19 cellular contexts compared by ENCODE assay signal in genomic region chr19:47099576-47100050, GRCh38. TPM values are rescaled to one million over a fixed set of nuclear protein-coding genes. Genes with fewer than 3 reads are reported as not detected.
DNase-seq lines count a peak whose midpoint lies in the region; ATAC-seq and TF ChIP-seq lines count a peak whose summit lies in the region.
"Had no signal": no experiment of that assay in that cellular context is flagged by ENCODE, and none has a peak within 500 bp of the region (broad histone marks: within the 10 kb centered on the region; RNA-seq: fewer than 3 reads in every experiment).

No MANE protein-coding gene starts in this region.

- H3K79me2 ChIP-seq in H9 (ENCODE audit: insufficient read depth, low read length) = peaks cover 16% of the 10 kb centered on the region; the same call in 1 of the 2 replicates

- peaks cover 5 to 17% (median 13%) of the 10 kb centered on the region in 3 experiments; a peak in 6 of 7 replicates for H3K36me3 Mint-ChIP-seq in H9 (ENCODE audit: insufficient read depth in 1 of 3, low read depth in 3 of 3)
- H3K36me3 Mint-ChIP-seq in central memory CD8-positive, alpha-beta T cell (ENCODE audit: insufficient read depth) = peaks cover 6% of the 10 kb centered on the region
- H3K36me3 Mint-ChIP-seq in nephron progenitor cell (ENCODE audit: low read depth) = peaks cover 12% of the 10 kb centered on the region
- H3K36me3 Mint-ChIP-seq in glutamatergic neuron (ENCODE audit: unreplicated experiment) = no peaks in the 10 kb centered on the region

- no peak for DNase-seq in AG04450 (ENCODE audit: low read depth, low spot score)
- no peak for DNase-seq in H9
- DNase-seq in central memory CD8-positive, alpha-beta T cell (ENCODE audit: low spot score in 2 of 2) = no peak
- DNase-seq in nephron progenitor cell = no peak
- no peak for DNase-seq in activated naive CD4-positive, alpha-beta T cell treated with Interleukin-2 at 50 U/mL for 16 hours
- DNase-seq in left lobe of liver (ENCODE audit: low spot score) = no peak
- DNase-seq in glutamatergic neuron = no peak
- DNase-seq: activated CD4-positive, alpha-beta T cell treated with anti-CD3 and anti-CD28 coated beads, Interleukin-2, amount 50 U/mL, for 48 hours; activated naive CD4-positive, alpha-beta T cell treated with anti-CD3 and anti-CD28 coated beads, Interleukin-2, amount 50 U/mL, for 16 hours; mesenchymal stem cell; NCI-H1930; retina; stimulated activated CD4-positive, alpha-beta T cell treated with anti-CD3 and anti-CD28 coated beads, Interleukin-15, amount 100 ng/mL, for 24 hours; SW 1271; tibial artery; WERI-Rb-1 had no signal

- no peak overlapping the region for H2AFZ ChIP-seq in H9 (ENCODE audit: low read length)

- H2BK5ac ChIP-seq in H9 (ENCODE audit: insufficient read length, low read length) = no peak overlapping the region

- peaks cover 13% of the 10 kb centered on the region for H3K79me1 ChIP-seq in H9 (ENCODE audit: insufficient read depth, low read depth, low read length, poor library complexity, severe bottlenecking)

- no peak overlapping the region for H3K14ac ChIP-seq in H9 (ENCODE audit: insufficient read depth, low read length)

- no peak for TF ChIP-seq CTCF in AG04450 (IDR thresholded peaks at IDR 0.05; ENCODE audit: low read depth, low read length)
- no peak for TF ChIP-seq CTCF in H9 (conservative IDR thresholded peaks at IDR 0.05)
- no peak for TF ChIP-seq CTCF in nephron progenitor cell (IDR thresholded peaks at IDR 0.05)
- no peak for TF ChIP-seq CTCF in glutamatergic neuron (IDR thresholded peaks at IDR 0.05; ENCODE audit: partially characterized antibody, unreplicated experiment)

- H3K27ac Mint-ChIP-seq in H9 = peak overlapping the region in 2 of 3 experiments; percentile 83 to 91; a peak in 4 of 7 replicates
- peak overlapping the region; percentile 69 for H3K27ac Mint-ChIP-seq in central memory CD8-positive, alpha-beta T cell (ENCODE audit: low read depth)
- peak overlapping the region; percentile 83 for H3K27ac Mint-ChIP-seq in nephron progenitor cell
- H3K27ac Mint-ChIP-seq in glutamatergic neuron (ENCODE audit: unreplicated experiment) = no peak overlapping the region

- H4K8ac ChIP-seq in H9 (replicated peaks; ENCODE audit: insufficient read length, low read depth, low read length) = no peak overlapping the region

- H3K9me3 Mint-ChIP-seq in H9 (no peaks in the 10 kb centered on the region), nephron progenitor cell (no peaks in the 10 kb centered on the region), glutamatergic neuron (ENCODE audit: unreplicated experiment) (peaks cover 4% of the 10 kb centered on the region)
- H3K9me3 Mint-ChIP-seq in central memory CD8-positive, alpha-beta T cell = no peaks in the 10 kb centered on the region

- H3K4me3 Mint-ChIP-seq in H9 (no peak overlapping the region), nephron progenitor cell (no peak overlapping the region), glutamatergic neuron (ENCODE audit: unreplicated experiment) (no peak overlapping the region)
- H3K4me3 Mint-ChIP-seq in central memory CD8-positive, alpha-beta T cell = no peak overlapping the region

- H4K91ac ChIP-seq in H9 (ENCODE audit: insufficient read length, low read depth, low read length) = no peak overlapping the region

- no CpG with 5 or more reads among the region's 6 CpGs for WGBS in H9 (ENCODE audit: extremely low coverage, insufficient read length, low lambda C conversion rate)

- H3K23ac ChIP-seq in H9 (ENCODE audit: insufficient read length, low read depth, low read length) = no peak overlapping the region

- ATAC-seq in central memory CD8-positive, alpha-beta T cell (replicated peaks; ENCODE audit: extremely low read depth, poor library complexity, severe bottlenecking) = no peak
- no peak for ATAC-seq in GM19452 (IDR thresholded peaks at IDR 0.05; ENCODE audit: unreplicated experiment)
- ATAC-seq in left lobe of liver = no peak

- H2BK15ac ChIP-seq in H9 (ENCODE audit: low read depth, low read length) = no peak overlapping the region

- no peak overlapping the region for H2AK5ac ChIP-seq in H9 (ENCODE audit: insufficient read length, low read length)

- H4K20me1 ChIP-seq in H9 (ENCODE audit: control insufficient read depth, insufficient read depth, insufficient read length) = no peaks in the 10 kb centered on the region

- no peak overlapping the region for H3T11ph ChIP-seq in H9 (ENCODE audit: low read length)

- H3K56ac ChIP-seq in H9 (ENCODE audit: insufficient read length, low read depth, low read length) = no peak overlapping the region

- H3K27me3 Mint-ChIP-seq in H9 (ENCODE audit: low read depth) = no peaks in the 10 kb centered on the region
- H3K27me3 Mint-ChIP-seq in central memory CD8-positive, alpha-beta T cell = no peaks in the 10 kb centered on the region
- no peaks in the 10 kb centered on the region for H3K27me3 Mint-ChIP-seq in nephron progenitor cell (ENCODE audit: low read depth, poor library complexity)
- H3K27me3 Mint-ChIP-seq in glutamatergic neuron (ENCODE audit: unreplicated experiment) = no peaks in the 10 kb centered on the region

- H3K18ac ChIP-seq in H9 (ENCODE audit: insufficient read length, low read depth, low read length) = no peak overlapping the region

- POLR2A ChIA-PET in AG04450 (lab: Yijun Ruan, JAX) = no interaction called here

- H3K4ac ChIP-seq in H9 (ENCODE audit: low read depth, low read length) = no peak overlapping the region; the same call in 1 of the 2 replicates

- H3K9ac ChIP-seq in H9 (ENCODE audit: extremely low read depth, insufficient read length, low read length) = no peak overlapping the region
- H3K9ac ChIP-seq: KMS-11 had no signal

- H3K27me3 ChIP-seq in AG04450 (ENCODE audit: control insufficient read depth, insufficient read depth, low read length) (no peaks in the 10 kb centered on the region), H9 (ENCODE audit: insufficient read depth, low read length) (no peaks in the 10 kb centered on the region)
- H3K27me3 ChIP-seq: ascending aorta, tibial artery had no signal

- CTCF ChIA-PET in AG04450 (lab: Charles Lee) = interaction anchor here (0.6 to 0.7 kb wide), 2 partner anchors 8 to 26 kb away, joined by 3 to 7 read pairs; no protein-coding TSS in a partner anchor

- 0 out of 2 replicates have a peak, but pooled peaks cover 2% of the 10 kb centered on the region for H3K4me1 ChIP-seq in H9 (ENCODE audit: insufficient read depth, low read length)

- H2BK12ac ChIP-seq in H9 (ENCODE audit: insufficient read length, low read depth, low read length) = no peak overlapping the region

- H3K23me2 ChIP-seq in H9 (ENCODE audit: insufficient read length, low read depth, low read length, poor library complexity, severe bottlenecking) = no peaks in the 10 kb centered on the region

- peak overlapping the region; percentile 7 for H2BK120ac ChIP-seq in H9 (ENCODE audit: low read depth, low read length, poor library complexity, severe bottlenecking)

- no peak overlapping the region for H4K5ac ChIP-seq in H9 (ENCODE audit: insufficient read length, low read depth, low read length)

- no peak overlapping the region for H2BK20ac ChIP-seq in H9 (ENCODE audit: low read depth, low read length, poor library complexity, severe bottlenecking)

- H3K4me3 ChIP-seq in AG04450 (ENCODE audit: low read depth, low read length) = no peak overlapping the region
- H3K4me3 ChIP-seq: ascending aorta, tibial artery had no signal

- H3K27ac ChIP-seq in AG04450 (ENCODE audit: low read depth, low read length) (peak overlapping the region; percentile 2), H9 (ENCODE audit: insufficient read length, low read depth, low read length) (no peak overlapping the region)
- H3K27ac ChIP-seq: KMS-11, WERI-Rb-1 had no signal

- H3K9me3 ChIP-seq in AG04450 (ENCODE audit: control insufficient read depth, insufficient read depth, low read length) = no peaks in the 10 kb centered on the region
- H3K9me3 ChIP-seq in H9 (ENCODE audit: control insufficient read depth, low read depth, low read length) = no peaks in the 10 kb centered on the region
- H3K9me3 ChIP-seq: ascending aorta, tibial artery had no signal

- no peak overlapping the region for H3K4me2 ChIP-seq in H9 (ENCODE audit: insufficient read depth, insufficient read length, low read length)
- H3K4me2 ChIP-seq: KMS-11 had no signal

- H3K4me1 Mint-ChIP-seq in H9 (peaks cover 49 to 53% of the 10 kb centered on the region in 2 experiments), nephron progenitor cell (peaks cover 78% of the 10 kb centered on the region), glutamatergic neuron (ENCODE audit: low read depth, unreplicated experiment) (peaks cover 34% of the 10 kb centered on the region)
- H3K4me1 Mint-ChIP-seq in central memory CD8-positive, alpha-beta T cell = peaks cover 36% of the 10 kb centered on the region

RNA-seq across cellular contexts. Expression of gene ZC3H4, which starts 14.0 kb away (rescaled TPM):
- 4.9 and 7.3 TPM in 2 replicates for polyA plus RNA-seq in AG04450 (2011; rRNA removed)
- polyA minus RNA-seq in AG04450 (2011; rRNA and poly(A)+ RNA removed) = 12.7 and 15.9 TPM in 2 replicates
- total RNA-seq in H9 (2021) (105 and 109 TPM in 2 replicates), left lobe of liver (18.5 TPM), glutamatergic neuron (ENCODE audit: unreplicated experiment) (50.3 TPM)

RNA-seq across cellular contexts. Expression of gene SAE1, which starts 31.0 kb away (rescaled TPM):
- polyA plus RNA-seq in AG04450 (2011; rRNA removed) = 142 and 165 TPM in 2 replicates
- 62.8 and 63.5 TPM in 2 replicates for polyA minus RNA-seq in AG04450 (2011; rRNA and poly(A)+ RNA removed)
- total RNA-seq in H9 (2021) = 232 and 234 TPM in 2 replicates
- 22.0 TPM for total RNA-seq in left lobe of liver
- total RNA-seq in glutamatergic neuron (ENCODE audit: unreplicated experiment) = 79.9 TPM

RNA-seq across cellular contexts. Expression of gene TMEM160, which starts 51.2 kb away (rescaled TPM):
- polyA plus RNA-seq in AG04450 (2011; rRNA removed) = 5.3 and 9.3 TPM in 2 replicates
- polyA minus RNA-seq in AG04450 (2011; rRNA and poly(A)+ RNA removed) = 1.00 and 1.0 TPM in 2 replicates
- total RNA-seq in H9 (2021) (65.1 and 66.9 TPM in 2 replicates), left lobe of liver (19.2 TPM), glutamatergic neuron (ENCODE audit: unreplicated experiment) (31.0 TPM)
